Comparison of ENCODE assay signal across 1 cellular context in genomic region chr5:52989781-52990530, GRCh38.
TF ChIP-seq lines count a peak whose summit lies in the region.

No MANE protein-coding gene starts in this region.

TF ChIP-seq in H1, 55 proteins besides CTCF, POLR2A, EP300 and RAD21:
- TF ChIP-seq TAF1 (IDR thresholded peaks at IDR 0.05; ENCODE audit: low read depth, low read length) (peak; percentile 45), KDM4A (IDR thresholded peaks at IDR 0.05; ENCODE audit: low read depth, low read length, severe bottlenecking) (peak; percentile 34), CEBPB (IDR thresholded peaks at IDR 0.05; ENCODE audit: low read depth, low read length) (no peak), TEAD4 (IDR thresholded peaks at IDR 0.05; ENCODE audit: low read depth, low read length) (0 out of 2 replicates have a peak, but pooled peaks have one; percentile 1), POLR2AphosphoS5 (IDR thresholded peaks at IDR 0.05; ENCODE audit: low read depth, low read length) (no peak), CTBP2 (IDR thresholded peaks at IDR 0.05; ENCODE audit: borderline replicate concordance, insufficient read depth, insufficient read length, low read length) (no peak), SIN3A (conservative IDR thresholded peaks at IDR 0.05 in 1 of 2, IDR thresholded peaks at IDR 0.05 in 1 of 2; ENCODE audit: low read depth in 1 of 2, low read length in 2 of 2) (0 out of 4 replicates have a peak, but pooled peaks of 1 of the 2 experiments have one; percentile 21), YY1 (IDR thresholded peaks at IDR 0.05; ENCODE audit: low read depth, low read length) (peak; percentile 82)
